In the genomic region with DNA sequence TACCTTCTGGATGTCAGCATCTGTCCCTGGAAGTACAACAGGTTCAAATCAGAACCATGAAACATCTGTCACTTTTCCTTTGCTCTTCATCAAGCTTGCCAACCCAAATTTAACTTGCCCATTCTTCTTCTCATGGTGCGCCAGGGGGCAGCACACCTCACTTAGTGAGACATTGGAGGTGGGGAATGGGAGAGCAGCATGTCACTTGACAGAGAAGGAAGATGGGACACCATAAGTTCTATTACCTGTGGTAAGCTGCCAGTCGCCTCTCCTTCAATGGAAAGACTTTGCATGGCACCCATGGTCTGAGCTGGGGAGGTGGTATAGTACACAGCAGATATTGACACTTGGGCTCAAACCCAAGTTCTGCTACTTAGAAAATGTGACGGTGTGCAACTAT, we compare ENCODE assay signal across 11 cellular contexts. TPM values are rescaled to one million over a fixed set of nuclear protein-coding genes. Genes with fewer than 3 reads are reported as not detected.
DNase-seq lines count a peak whose midpoint lies in the region; ATAC-seq and TF ChIP-seq lines count a peak whose summit lies in the region.
"Had no signal": no experiment of that assay in that cellular context is flagged by ENCODE, and none has a peak within 500 bp of the region (broad histone marks: within the 10 kb centered on the region; RNA-seq: fewer than 3 reads in every experiment).

No MANE protein-coding gene starts in this region.

- intact Hi-C loops in cardiac septum (cut with DNase I) (no loop called here), Right ventricle myocardium superior (cut with DNase I) (loop anchor here (5.0 kb wide), 1 partner anchor 124 kb away; no protein-coding TSS in a partner anchor)

- H3K9me3 Mint-ChIP-seq in endothelial cell (ENCODE audit: unreplicated experiment) (no peaks in the 10 kb centered on the region), type B pancreatic cell (no peaks in the 10 kb centered on the region), immature natural killer cell (no peaks in the 10 kb centered on the region)
- H3K9me3 Mint-ChIP-seq in stimulated activated effector memory CD8-positive, alpha-beta T cell treated with anti-CD3 and anti-CD28 coated beads, Interleukin-12 subunit alpha, Interleukin-12 subunit beta, amount 100 ng/mL, for 72 hours = no peaks in the 10 kb centered on the region

- H3K4me3 Mint-ChIP-seq in endothelial cell (ENCODE audit: unreplicated experiment) (no peak overlapping the region), type B pancreatic cell (no peak overlapping the region), immature natural killer cell (no peak overlapping the region)
- no peak overlapping the region for H3K4me3 Mint-ChIP-seq in stimulated activated effector memory CD8-positive, alpha-beta T cell treated with anti-CD3 and anti-CD28 coated beads, Interleukin-12 subunit alpha, Interleukin-12 subunit beta, amount 100 ng/mL, for 72 hours

- ATAC-seq in Right ventricle myocardium superior (ENCODE audit: poor library complexity) (no peak), HG03565 (IDR thresholded peaks at IDR 0.05; ENCODE audit: unreplicated experiment) (no peak)
- no peak for ATAC-seq in stimulated activated effector memory CD8-positive, alpha-beta T cell treated with anti-CD3 and anti-CD28 coated beads, Interleukin-12 subunit alpha, Interleukin-12 subunit beta, amount 100 ng/mL, for 72 hours

- H3K4me1 Mint-ChIP-seq in endothelial cell (ENCODE audit: unreplicated experiment) = no peaks in the 10 kb centered on the region
- no peaks in the 10 kb centered on the region for H3K4me1 Mint-ChIP-seq in type B pancreatic cell (ENCODE audit: unreplicated experiment)
- H3K4me1 Mint-ChIP-seq in immature natural killer cell = peaks cover 6 to 8% of the 10 kb centered on the region in 2 donors
- peaks cover 6% of the 10 kb centered on the region for H3K4me1 Mint-ChIP-seq in stimulated activated effector memory CD8-positive, alpha-beta T cell treated with anti-CD3 and anti-CD28 coated beads, Interleukin-12 subunit alpha, Interleukin-12 subunit beta, amount 100 ng/mL, for 72 hours

- H3K27ac Mint-ChIP-seq in endothelial cell (ENCODE audit: unreplicated experiment) = no peak overlapping the region
- no peak overlapping the region for H3K27ac Mint-ChIP-seq in type B pancreatic cell
- no peak overlapping the region for H3K27ac Mint-ChIP-seq in immature natural killer cell
- no peak overlapping the region for H3K27ac Mint-ChIP-seq in stimulated activated effector memory CD8-positive, alpha-beta T cell treated with anti-CD3 and anti-CD28 coated beads, Interleukin-12 subunit alpha, Interleukin-12 subunit beta, amount 100 ng/mL, for 72 hours

- TF ChIP-seq CTCF in endothelial cell (IDR thresholded peaks at IDR 0.05; ENCODE audit: unreplicated experiment) (peak; percentile 47), type B pancreatic cell (conservative IDR thresholded peaks at IDR 0.05) (peak; percentile 67)

- H3K36me3 Mint-ChIP-seq in endothelial cell (ENCODE audit: low read depth, unreplicated experiment) = no peaks in the 10 kb centered on the region
- no peaks in the 10 kb centered on the region for H3K36me3 Mint-ChIP-seq in type B pancreatic cell
- H3K36me3 Mint-ChIP-seq in immature natural killer cell = no peaks in the 10 kb centered on the region
- no peaks in the 10 kb centered on the region for H3K36me3 Mint-ChIP-seq in stimulated activated effector memory CD8-positive, alpha-beta T cell treated with anti-CD3 and anti-CD28 coated beads, Interleukin-12 subunit alpha, Interleukin-12 subunit beta, amount 100 ng/mL, for 72 hours

- H3K27me3 Mint-ChIP-seq in endothelial cell (ENCODE audit: unreplicated experiment) (peaks cover 6% of the 10 kb centered on the region), type B pancreatic cell (peaks cover 19% of the 10 kb centered on the region), immature natural killer cell (ENCODE audit: low read depth in 3 of 3) (peaks cover 0 to 7% (median 6%) of the 10 kb centered on the region in 3 donors)

- DNase-seq in cardiac septum (ENCODE audit: low spot score) (peak; percentile 31), Right ventricle myocardium superior (no peak), NCI-H460 (ENCODE audit: extremely low read depth, low read depth) (peak; percentile 38), endothelial cell (ENCODE audit: low spot score) (peak; percentile 45), type B pancreatic cell (ENCODE audit: extremely low spot score, unreplicated experiment) (no peak), immature natural killer cell (no peak)
- DNase-seq in stimulated activated effector memory CD8-positive, alpha-beta T cell treated with anti-CD3 and anti-CD28 coated beads, Interleukin-12 subunit alpha, Interleukin-12 subunit beta, amount 100 ng/mL, for 72 hours (ENCODE audit: low spot score in 2 of 2) = no peak
- DNase-seq: anterior cingulate cortex, NCI-H345 had no signal

RNA-seq across cellular contexts. Expression of gene SCN5A, which starts 2.9 kb away (rescaled TPM):
- total RNA-seq in cardiac septum (166 TPM), Right ventricle myocardium superior (162 TPM), endothelial cell (ENCODE audit: unreplicated experiment) (1.4 TPM), type B pancreatic cell (ENCODE audit: low replicate concordance) (0.38 and 3.5 TPM in 2 replicates)
- 0.06 and 0.10 TPM in 2 replicates for total RNA-seq in NCI-H460 (2014; rRNA removed; shearing (Covaris generic))
- polyA plus RNA-seq in NCI-H460 (2014; cell fraction: nucleus; rRNA removed) = 0.10 and 0.20 TPM in 2 replicates
- not detected for polyA plus RNA-seq in immature natural killer cell
- polyA plus RNA-seq: neural cell had no signal

Comparison
In these comparisons a context has a peak if more than half of its experiments do, and no peak if none do; other contexts are left out.
1. DNase-seq: peak in cardiac septum (single experiment), NCI-H460 (single experiment) and endothelial cell (single experiment); none in Right ventricle myocardium superior (single experiment), type B pancreatic cell (single experiment), immature natural killer cell (0 of 3) and stimulated activated effector memory CD8-positive, alpha-beta T cell treated with anti-CD3 and anti-CD28 coated beads, Interleukin-12 subunit alpha, Interleukin-12 subunit beta, amount 100 ng/mL, for 72 hours (0 of 2).
2. RNA of gene SCN5A, which starts 2.9 kb away (total RNA-seq): 166 TPM in cardiac septum (single experiment) and 162 TPM in Right ventricle myocardium superior (single experiment); 0.38 to 3.5 TPM in type B pancreatic cell, 1.4 TPM in endothelial cell (single experiment) and 0.06 to 0.10 TPM in NCI-H460; every median in the first group is over 10 times any median in the second.